Comparison of ENCODE assay signal across 27 cellular contexts in genomic region chr9:20537269-20537668, GRCh38.
"Had no signal": no experiment of that assay in that cellular context is flagged by ENCODE, and none has a peak within 500 bp of the region (broad histone marks: within the 10 kb centered on the region; RNA-seq: fewer than 3 reads in every experiment).

No MANE protein-coding gene starts in this region.

- H2AFZ ChIP-seq: hepatocyte had no signal

- H3K27ac ChIP-seq: coronary artery, dorsolateral prefrontal cortex, epithelial cell of prostate, esophagus muscularis mucosa, esophagus squamous epithelium, foreskin keratinocyte, gastrocnemius medialis, gastroesophageal sphincter, heart left ventricle, heart right ventricle, hepatocyte had no signal

- H3K4me2 ChIP-seq: hepatocyte had no signal

- DNase-seq: cortex of kidney; dermis blood vessel endothelial cell; dorsolateral prefrontal cortex; effector CD4-positive, alpha-beta T cell; effector CD8-positive, alpha-beta T cell; effector memory CD4-positive, alpha-beta T cell; effector memory CD8-positive, alpha-beta T cell; endodermal cell; erythroblast; esophagus squamous epithelium; foreskin fibroblast; foreskin keratinocyte; foreskin melanocyte; gastrocnemius medialis; glutamatergic neuron; head of caudate nucleus; heart left ventricle; heart right ventricle had no signal

- H3K36me3 ChIP-seq: esophagus muscularis mucosa, esophagus squamous epithelium, gastrocnemius medialis, gastroesophageal sphincter, heart left ventricle had no signal

- FAIRE-seq: endometrium, endothelial cell of umbilical vein, frontal cortex had no signal

- H3K27me3 ChIP-seq: dorsolateral prefrontal cortex, esophagus muscularis mucosa, esophagus squamous epithelium, foreskin keratinocyte, gastrocnemius medialis, gastroesophageal sphincter, heart left ventricle, heart right ventricle, hepatocyte had no signal

- H3K4me3 ChIP-seq: coronary artery, dorsolateral prefrontal cortex, esophagus muscularis mucosa, esophagus squamous epithelium, gastrocnemius medialis, gastroesophageal sphincter, heart left ventricle, heart right ventricle, hepatocyte had no signal

- H3K9me3 ChIP-seq: gastrocnemius medialis had no signal

- H3K4me1 ChIP-seq: esophagus squamous epithelium, foreskin keratinocyte, gastroesophageal sphincter had no signal

- ATAC-seq: effector memory CD8-positive, alpha-beta T cell; esophagus mucosa; foreskin keratinocyte; gastrocnemius medialis; gastroesophageal sphincter; heart left ventricle; heart right ventricle had no signal
